ENCODE assay signal across 26 cellular contexts in genomic region chr1:161274874-161275273, GRCh38. TPM values are rescaled to one million over a fixed set of nuclear protein-coding genes. Genes with fewer than 3 reads are reported as not detected.
"Had no signal": no experiment of that assay in that cellular context is flagged by ENCODE, and none has a peak within 500 bp of the region (broad histone marks: within the 10 kb centered on the region; RNA-seq: fewer than 3 reads in every experiment).

No MANE protein-coding gene starts in this region.

- H3K9me3 Mint-ChIP-seq: activated CD4-positive, alpha-beta memory T cell treated with anti-CD3 and anti-CD28 coated beads for 36 hours; activated naive CD8-positive, alpha-beta T cell treated with anti-CD3 and anti-CD28 coated beads for 36 hours; activated T-helper 1 cell treated with anti-CD3 and anti-CD28 coated beads, Interleukin-12 subunit alpha, Interleukin-12 subunit beta, Interleukin-2, Interleukin-4 antibody, amounts not matched to agents 30 ng/mL and 10 ng/mL and 1 ng/mL, durations not matched to agents 14 hours and 24 hours and 36 hours; brain; endodermal cell; nephron; T-helper 2 cell treated with Interferon-gamma antibody and Interleukin-4, amounts not matched to agents 5 μg/mL and 100 μg/mL, for 36 hours; WTC11 had no signal

- H3K27me3 ChIP-seq: colonic mucosa, tibial nerve, uterus had no signal

- H3K4me1 ChIP-seq: colonic mucosa, lower lobe of right lung, tibial nerve, uterus had no signal

- H3K27ac ChIP-seq: colonic mucosa, epithelial cell of prostate, lower lobe of right lung, tibial nerve, uterus had no signal

- DNase-seq: activated CD4-positive, alpha-beta memory T cell treated with anti-CD3 and anti-CD28 coated beads for 36 hours; activated CD4-positive, alpha-beta T cell treated with anti-CD3 and anti-CD28 coated beads for 36 hours; activated gamma-delta T cell treated with Interleukin-2 at 50 U/mL for 16 hours; activated naive CD8-positive, alpha-beta T cell treated with anti-CD3 and anti-CD28 coated beads for 36 hours; activated T-cell treated with anti-CD3 and anti-CD28 coated beads for 4 hours; amygdala; caudate nucleus; colonic mucosa; endodermal cell; foreskin fibroblast; hippocampal formation; lower lobe of right lung; stimulated activated CD4-positive, alpha-beta T cell treated with anti-CD3 and anti-CD28 coated beads, Interleukin-2, amount 100 ng/mL, for 24 hours; stimulated activated naive CD8-positive, alpha-beta T cell treated with anti-CD3 and anti-CD28 coated beads, Interleukin-15, Interleukin-2, amounts not matched to agents 100 U/mL and 50 U/mL, for 24 hours; substantia nigra; uterus had no signal

- H3K4me3 Mint-ChIP-seq: activated CD4-positive, alpha-beta memory T cell treated with anti-CD3 and anti-CD28 coated beads for 36 hours; activated CD4-positive, alpha-beta T cell treated with anti-CD3 and anti-CD28 coated beads for 36 hours; activated naive CD8-positive, alpha-beta T cell treated with anti-CD3 and anti-CD28 coated beads for 36 hours; activated T-helper 1 cell treated with anti-CD3 and anti-CD28 coated beads, Interleukin-12 subunit alpha, Interleukin-12 subunit beta, Interleukin-2, Interleukin-4 antibody, amounts not matched to agents 30 ng/mL and 10 ng/mL and 1 ng/mL, durations not matched to agents 14 hours and 24 hours and 36 hours; brain; endodermal cell; nephron; T-helper 2 cell treated with Interferon-gamma antibody and Interleukin-4, amounts not matched to agents 5 μg/mL and 100 μg/mL, for 36 hours; WTC11 had no signal

- H3K4me3 ChIP-seq: colonic mucosa, lower lobe of right lung, tibial nerve, uterus had no signal

- H3K27ac Mint-ChIP-seq: activated CD4-positive, alpha-beta memory T cell treated with anti-CD3 and anti-CD28 coated beads for 36 hours; activated CD4-positive, alpha-beta T cell treated with anti-CD3 and anti-CD28 coated beads for 36 hours; activated naive CD8-positive, alpha-beta T cell treated with anti-CD3 and anti-CD28 coated beads for 36 hours; activated T-helper 1 cell treated with anti-CD3 and anti-CD28 coated beads, Interleukin-12 subunit alpha, Interleukin-12 subunit beta, Interleukin-2, Interleukin-4 antibody, amounts not matched to agents 30 ng/mL and 10 ng/mL and 1 ng/mL, durations not matched to agents 14 hours and 24 hours and 36 hours; brain; endodermal cell; nephron; T-helper 2 cell treated with Interferon-gamma antibody and Interleukin-4, amounts not matched to agents 5 μg/mL and 100 μg/mL, for 36 hours; WTC11 had no signal

- ATAC-seq: activated CD4-positive, alpha-beta T cell treated with anti-CD3 and anti-CD28 coated beads for 36 hours; lower lobe of right lung; stimulated activated naive CD8-positive, alpha-beta T cell treated with anti-CD3 and anti-CD28 coated beads, Interleukin-15, Interleukin-2, amounts not matched to agents 100 U/mL and 50 U/mL, for 24 hours; WTC11 had no signal

- H3K36me3 ChIP-seq: colonic mucosa, lower lobe of right lung, uterus had no signal

- H3K4me1 Mint-ChIP-seq: activated CD4-positive, alpha-beta T cell treated with anti-CD3 and anti-CD28 coated beads for 36 hours; activated naive CD8-positive, alpha-beta T cell treated with anti-CD3 and anti-CD28 coated beads for 36 hours; brain; nephron; WTC11 had no signal

- H3K9me3 ChIP-seq: colonic mucosa, lower lobe of right lung, tibial nerve, uterus had no signal

- H3K36me3 Mint-ChIP-seq: activated CD4-positive, alpha-beta memory T cell treated with anti-CD3 and anti-CD28 coated beads for 36 hours; activated naive CD8-positive, alpha-beta T cell treated with anti-CD3 and anti-CD28 coated beads for 36 hours; brain; WTC11 had no signal

RNA-seq across cellular contexts. Expression of gene PCP4L1, which starts 16.3 kb away (rescaled TPM):
- total RNA-seq: activated T-helper 1 cell treated with anti-CD3 and anti-CD28 coated beads, Interleukin-12 subunit alpha, Interleukin-12 subunit beta, Interleukin-2, Interleukin-4 antibody, amounts not matched to agents 30 ng/mL and 10 ng/mL and 1 ng/mL, durations not matched to agents 14 hours and 24 hours and 36 hours; glomerular endothelial cell had no signal

RNA-seq across cellular contexts. Expression of gene NR1I3, which starts 36.9 kb away (rescaled TPM):
- total RNA-seq: activated CD4-positive, alpha-beta memory T cell treated with anti-CD3 and anti-CD28 coated beads for 36 hours; activated CD4-positive, alpha-beta T cell treated with anti-CD3 and anti-CD28 coated beads for 36 hours; activated naive CD8-positive, alpha-beta T cell treated with anti-CD3 and anti-CD28 coated beads for 36 hours; activated T-helper 1 cell treated with anti-CD3 and anti-CD28 coated beads, Interleukin-12 subunit alpha, Interleukin-12 subunit beta, Interleukin-2, Interleukin-4 antibody, amounts not matched to agents 30 ng/mL and 10 ng/mL and 1 ng/mL, durations not matched to agents 14 hours and 24 hours and 36 hours; colonic mucosa; endodermal cell; glomerular endothelial cell; lower lobe of right lung; mesenteric fat pad; tibial nerve; uterus; WTC11 had no signal
- polyA plus RNA-seq: keratinocyte had no signal
